Comparison of ENCODE assay signal across 18 cellular contexts in the genomic region with DNA sequence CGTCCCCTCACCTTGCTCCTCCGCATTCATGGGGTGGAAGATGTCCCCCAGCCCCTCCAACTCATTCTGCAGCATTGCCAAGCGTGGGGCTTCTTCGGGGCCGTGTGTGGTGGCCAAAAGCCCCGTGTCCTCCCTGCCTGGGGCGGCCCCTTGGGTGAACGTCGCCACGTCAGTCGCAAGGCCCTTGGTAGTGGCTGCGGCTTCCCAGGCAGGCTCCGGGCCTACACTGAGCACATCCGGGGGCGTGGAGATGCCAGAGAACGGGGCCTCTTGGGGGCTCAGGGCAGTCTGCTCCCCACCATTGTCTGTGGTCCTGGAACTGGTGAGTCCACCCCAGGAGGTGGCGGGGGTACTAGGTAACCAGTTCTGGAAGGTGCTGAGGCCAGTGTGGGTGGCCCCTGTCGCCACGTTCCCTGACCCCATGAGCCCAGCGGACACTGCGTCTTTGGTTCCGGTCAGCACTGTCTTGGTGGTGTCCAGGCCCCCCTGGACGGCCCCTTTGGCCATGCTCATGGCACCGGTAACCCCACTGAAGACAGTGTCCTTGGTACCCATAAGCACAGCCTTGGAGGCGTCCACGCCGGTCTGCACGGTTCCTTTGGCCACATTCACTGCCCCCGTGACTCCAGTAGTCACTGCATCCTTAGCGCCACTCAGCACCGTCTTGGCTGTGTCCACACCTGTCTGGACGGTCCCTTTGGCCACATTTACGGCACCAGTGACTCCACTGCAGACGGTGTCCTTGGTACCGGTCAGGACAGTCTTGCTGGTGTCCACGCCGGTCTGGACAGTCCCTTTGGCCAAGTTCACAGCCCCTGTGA. TPM values are rescaled to one million over a fixed set of nuclear protein-coding genes. Genes with fewer than 3 reads are reported as not detected.
DNase-seq lines count a peak whose midpoint lies in the region; ATAC-seq and TF ChIP-seq lines count a peak whose summit lies in the region.
"Had no signal": no experiment of that assay in that cellular context is flagged by ENCODE, and none has a peak within 500 bp of the region (broad histone marks: within the 10 kb centered on the region; RNA-seq: fewer than 3 reads in every experiment).

No MANE protein-coding gene starts in this region.

- H3K79me2 ChIP-seq in SK-N-SH (ENCODE audit: insufficient read depth) (no peaks in the 10 kb centered on the region), DND-41 (ENCODE audit: insufficient read depth, low read length) (no peaks in the 10 kb centered on the region)

- H2AFZ ChIP-seq in SK-N-SH (ENCODE audit: low read depth) (no peak overlapping the region), DND-41 (ENCODE audit: low read depth, low read length) (no peak overlapping the region)
- H2AFZ ChIP-seq: GM23248 had no signal

- 74% methylated on average over 26 of the region's 37 CpGs for WGBS in SK-N-SH (ENCODE audit: low lambda C conversion rate)
- WGBS in psoas muscle, 3 donors = 65 to 75% (median 72%) methylated on average over 37 of the region's 37 CpGs

- H3K27ac ChIP-seq in SK-N-SH (ENCODE audit: low read depth in 2 of 2, low read length in 1 of 2) (no peak overlapping the region), DND-41 (ENCODE audit: low read length) (no peak overlapping the region), psoas muscle (peak overlapping the region; percentile 9)
- H3K27ac ChIP-seq: 22Rv1, GM23248 had no signal

- POLR2A ChIA-PET in SK-N-SH (lab: Yijun Ruan, JAX) = no interaction called here

- H3K27me3 ChIP-seq in SK-N-SH (ENCODE audit: insufficient read depth) (no peaks in the 10 kb centered on the region), DND-41 (ENCODE audit: insufficient read depth, low read length, poor library complexity) (no peaks in the 10 kb centered on the region), psoas muscle (ENCODE audit: insufficient read depth in 3 of 3, low read length in 2 of 3) (no peaks in the 10 kb centered on the region)
- H3K27me3 ChIP-seq: BE2C had no signal

- H3K9me2 ChIP-seq in SK-N-SH = no peaks in the 10 kb centered on the region

- TF ChIP-seq CTCF in SK-N-SH (IDR thresholded peaks at IDR 0.05) (no peak), DND-41 (IDR thresholded peaks at IDR 0.05; ENCODE audit: borderline replicate concordance, extremely low read depth, low read length, poor library complexity, severe bottlenecking) (no peak), psoas muscle (IDR thresholded peaks at IDR 0.05) (no peak)

- DNase-seq in SK-N-SH (no peak), DND-41 (no peak), psoas muscle (peak in 1 of 2 donors; percentile 74), NCI-H748 treated with DMSO at 0.1 percent for 48 hours (lab: John Stamatoyannopoulos, UW) (no peak)
- DNase-seq: BE2C; CD4-positive, alpha-beta memory T cell; DMS79; GM23248; NCI-H1092 treated with DMSO at 0.1 percent for 48 hours; NCI-H2081 treated with DMSO at 0.1 percent for 48 hours; NCI-H510A treated with DMSO at 0.1 percent for 48 hours; SHP77 treated with DMSO at 0.1 percent for 48 hours had no signal

- no peak overlapping the region for H3K9ac ChIP-seq in SK-N-SH
- H3K9ac ChIP-seq in DND-41 (ENCODE audit: low read depth, low read length) = no peak overlapping the region
- H3K9ac ChIP-seq: GM23248 had no signal

- H3K9me3 ChIP-seq in SK-N-SH (no peaks in the 10 kb centered on the region), DND-41 (ENCODE audit: insufficient read depth, low read length, severe bottlenecking) (no peaks in the 10 kb centered on the region), psoas muscle (no peaks in the 10 kb centered on the region)
- H3K9me3 ChIP-seq: BE2C had no signal

- ATAC-seq in SK-N-SH treated with all-trans-retinoic acid at 6 μM for 48 hours (peak; percentile 6; the same call in 2 of the 3 replicates), DND-41 (ENCODE audit: insufficient read depth, low read depth) (0 out of 3 replicates have a peak, but pooled peaks have one; percentile 23), esophagus mucosa (peak; percentile 15), psoas muscle (peak; percentile 33 to 45 (median 37)), HG03460 (IDR thresholded peaks at IDR 0.05; ENCODE audit: unreplicated experiment) (no peak), GM18870 (IDR thresholded peaks at IDR 0.05; ENCODE audit: unreplicated experiment) (no peak)

- H4K20me1 ChIP-seq in SK-N-SH (ENCODE audit: insufficient read depth) (no peaks in the 10 kb centered on the region), DND-41 (ENCODE audit: insufficient read depth, low read length) (no peaks in the 10 kb centered on the region)

- intact Hi-C loops in psoas muscle (cut with DNase I) = no loop called here

- H3K36me3 ChIP-seq in SK-N-SH (replicated peaks in 1 of 2; ENCODE audit: control insufficient read depth in 1 of 2, insufficient read depth in 2 of 2, low read length in 1 of 2) = peaks cover 0 to under 1% of the 10 kb centered on the region in 2 experiments
- peaks cover 9% of the 10 kb centered on the region for H3K36me3 ChIP-seq in DND-41 (ENCODE audit: insufficient read depth, low read length)
- peaks cover 0 to 49% of the 10 kb centered on the region in 2 donors for H3K36me3 ChIP-seq in psoas muscle (ENCODE audit: insufficient read depth in 1 of 2, low read depth in 1 of 2)
- H3K36me3 ChIP-seq: BE2C had no signal

- no peaks in the 10 kb centered on the region for H3F3A ChIP-seq in SK-N-SH (replicated peaks; ENCODE audit: insufficient read depth)

- no peak for TF ChIP-seq EP300 in SK-N-SH (IDR thresholded peaks at IDR 0.05; ENCODE audit: borderline replicate concordance in 1 of 2, low read depth in 1 of 2, low read length in 1 of 2)

- H3K4me1 ChIP-seq in SK-N-SH (ENCODE audit: control insufficient read depth in 1 of 2, insufficient read depth in 2 of 2, low read depth in 1 of 2, low read length in 1 of 2) = 0 out of 4 replicates have a peak, but pooled peaks cover 0 to 7% of the 10 kb centered on the region in 2 experiments
- H3K4me1 ChIP-seq in DND-41 (ENCODE audit: insufficient read depth, low read length) = no peaks in the 10 kb centered on the region
- H3K4me1 ChIP-seq in psoas muscle = peaks cover 34% of the 10 kb centered on the region
- H3K4me1 ChIP-seq: BE2C had no signal

- H3K4me2 ChIP-seq in SK-N-SH (no peak overlapping the region), DND-41 (ENCODE audit: insufficient read depth, low read length) (no peak overlapping the region)

- TF ChIP-seq RAD21 in SK-N-SH (IDR thresholded peaks at IDR 0.05; ENCODE audit: low read length) = no peak

- CTCF ChIA-PET in SK-N-SH (lab: Yijun Ruan, JAX) = interaction anchor here (2.4 kb wide), 1 partner anchor 13 kb away, joined by 17 read pairs; no protein-coding TSS in a partner anchor

- H3K4me3 ChIP-seq in SK-N-SH (ENCODE audit: low read depth in 2 of 2, low read length in 1 of 2) (no peak overlapping the region), DND-41 (ENCODE audit: low read depth in 1 of 2, low read length in 2 of 2) (no peak overlapping the region), psoas muscle (no peak overlapping the region)
- H3K4me3 ChIP-seq: GM23248 had no signal

TF ChIP-seq in SK-N-SH treated with all-trans-retinoic acid at 6 μM for 48 hours, 23 proteins besides CTCF, POLR2A, EP300 and RAD21 (continues in another document):
- no peak for TF ChIP-seq ZNF70 (CRISPR knock-in tag; IDR thresholded peaks at IDR 0.05)

TF ChIP-seq in SK-N-SH, 30 proteins besides CTCF, POLR2A, EP300 and RAD21 (continues in another document):
- TF ChIP-seq SIN3A (IDR thresholded peaks at IDR 0.05; ENCODE audit: borderline replicate concordance, low read depth, low read length) (no peak), YY1 (IDR thresholded peaks at IDR 0.05; ENCODE audit: low read depth) (no peak), FOSL2 (IDR thresholded peaks at IDR 0.05; ENCODE audit: borderline replicate concordance, low read depth) (no peak), ELF1 (IDR thresholded peaks at IDR 0.05) (no peak), TAF1 (IDR thresholded peaks at IDR 0.05; ENCODE audit: borderline replicate concordance, low read depth, low read length) (no peak), RXRA (IDR thresholded peaks at IDR 0.05; ENCODE audit: borderline replicate concordance, low read depth) (no peak)
- TF ChIP-seq, protein P1, sequence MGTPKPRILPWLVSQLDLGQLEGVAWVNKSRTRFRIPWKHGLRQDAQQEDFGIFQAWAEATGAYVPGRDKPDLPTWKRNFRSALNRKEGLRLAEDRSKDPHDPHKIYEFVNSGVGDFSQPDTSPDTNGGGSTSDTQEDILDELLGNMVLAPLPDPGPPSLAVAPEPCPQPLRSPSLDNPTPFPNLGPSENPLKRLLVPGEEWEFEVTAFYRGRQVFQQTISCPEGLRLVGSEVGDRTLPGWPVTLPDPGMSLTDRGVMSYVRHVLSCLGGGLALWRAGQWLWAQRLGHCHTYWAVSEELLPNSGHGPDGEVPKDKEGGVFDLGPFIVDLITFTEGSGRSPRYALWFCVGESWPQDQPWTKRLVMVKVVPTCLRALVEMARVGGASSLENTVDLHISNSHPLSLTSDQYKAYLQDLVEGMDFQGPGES (IDR thresholded peaks at IDR 0.05; ENCODE audit: low read depth, low read length) = no peak

RNA-seq across cellular contexts. Expression of gene PLIN4, which starts 7.6 kb away (rescaled TPM):
- polyA plus RNA-seq in SK-N-SH (2012; rRNA removed) = 0.07 and 0.10 TPM in 2 replicates
- 0.01 and 0.07 TPM in 2 replicates for polyA plus RNA-seq in SK-N-SH (2012; cell fraction: cytosol; rRNA removed)
- 0.48 and 0.53 TPM in 2 replicates for polyA plus RNA-seq in SK-N-SH (2012; cell fraction: nucleus; rRNA removed)
- 0.96 TPM for total RNA-seq in esophagus mucosa
- 100 to 1,000 TPM; 115 to 309 (median 183) TPM for total RNA-seq in psoas muscle
- 10 to 100 TPM; 29.0 to 97.8 (median 50.4) TPM for polyA plus RNA-seq in psoas muscle
- total RNA-seq: GM23248 had no signal

RNA-seq across cellular contexts. Expression of gene PLIN5, which starts 24.4 kb away (rescaled TPM):
- polyA plus RNA-seq in SK-N-SH (2012; rRNA removed) = 0.59 and 0.68 TPM in 2 replicates
- polyA plus RNA-seq in SK-N-SH (2012; cell fraction: cytosol; rRNA removed) = 0.19 and 0.25 TPM in 2 replicates
- 3.6 and 5.9 TPM in 2 replicates for polyA plus RNA-seq in SK-N-SH (2012; cell fraction: nucleus; rRNA removed)
- total RNA-seq in esophagus mucosa = 2.4 TPM
- total RNA-seq in psoas muscle = 100 to 1,000 TPM in 2 of 4 donors, 10 to 100 TPM in 2; 61.7 to 143 (median 118) TPM
- 10 to 100 TPM; 14.5 to 96.8 (median 22.8) TPM for polyA plus RNA-seq in psoas muscle
- total RNA-seq: GM23248, MCF 10A had no signal
- polyA plus RNA-seq: GM23248 had no signal

RNA-seq across cellular contexts. Expression of gene LRG1, which starts 29.2 kb away (rescaled TPM):
- polyA plus RNA-seq in SK-N-SH (2012; rRNA removed) (0.12 and 0.23 TPM in 2 replicates), psoas muscle (under 1 TPM; 0.09 to 0.42 (median 0.15) TPM)
- 0.10 and 0.14 TPM in 2 replicates for polyA plus RNA-seq in SK-N-SH (2012; cell fraction: cytosol; rRNA removed)
- polyA plus RNA-seq in SK-N-SH (2012; cell fraction: nucleus; rRNA removed) = 0.02 and 0.05 TPM in 2 replicates
- total RNA-seq in esophagus mucosa (24.9 TPM), psoas muscle (1 to 10 TPM in 1 of 4 donors, under 1 TPM in 2, not detected in 1; 0.42 to 1.8 (median 0.53) TPM)
- total RNA-seq: CD4-positive, alpha-beta memory T cell; GM23248 had no signal
- polyA plus RNA-seq: GM23248 had no signal

RNA-seq across cellular contexts. Expression of gene HDGFL2, which starts 38.5 kb away (rescaled TPM):
- polyA plus RNA-seq in SK-N-SH (2012; rRNA removed) (63.0 and 77.8 TPM in 2 replicates), psoas muscle (10 to 100 TPM; 33.4 to 56.4 (median 51.3) TPM)
- polyA plus RNA-seq in SK-N-SH (2012; cell fraction: cytosol; rRNA removed) = 47.5 and 57.8 TPM in 2 replicates
- 103 and 119 TPM in 2 replicates for polyA plus RNA-seq in SK-N-SH (2012; cell fraction: nucleus; rRNA removed)
- total RNA-seq in esophagus mucosa (19.2 TPM), psoas muscle (10 to 100 TPM; 32.3 to 47.7 (median 39.5) TPM)

RNA-seq across cellular contexts. Expression of gene SEMA6B, which starts 48.8 kb away (rescaled TPM):
- polyA plus RNA-seq in SK-N-SH (2012; rRNA removed) (2.0 and 3.7 TPM in 2 replicates), psoas muscle (1 to 10 TPM; 2.3 to 7.1 (median 5.6) TPM)
- polyA plus RNA-seq in SK-N-SH (2012; cell fraction: cytosol; rRNA removed) = 1.2 and 1.9 TPM in 2 replicates
- 1.6 and 1.9 TPM in 2 replicates for polyA plus RNA-seq in SK-N-SH (2012; cell fraction: nucleus; rRNA removed)
- total RNA-seq in esophagus mucosa (2.0 TPM), psoas muscle (10 to 100 TPM in 2 of 4 donors, 1 to 10 TPM in 2; 6.2 to 11.7 (median 10.0) TPM)
- total RNA-seq: GM23248 had no signal
- polyA plus RNA-seq: CD4-positive, alpha-beta memory T cell; GM23248 had no signal

Comparison
In these comparisons a context has a peak if more than half of its experiments do, and no peak if none do; other contexts are left out.
1. ATAC-seq: peak in SK-N-SH treated with all-trans-retinoic acid at 6 μM for 48 hours (single experiment), DND-41 (single experiment), esophagus mucosa (single experiment) and psoas muscle (4 of 4); none in HG03460 (single experiment) and GM18870 (single experiment).
2. RNA of gene PLIN4, which starts 7.6 kb away (total RNA-seq): 115 to 309 TPM in psoas muscle; 0.96 TPM in esophagus mucosa (single experiment); every median in the first group is over 10 times any median in the second.
3. RNA of gene PLIN5, which starts 24.4 kb away (total RNA-seq): 61.7 to 143 TPM in psoas muscle; 2.4 TPM in esophagus mucosa (single experiment); every median in the first group is over 10 times any median in the second.